ENCODE assay signal across 8 cellular contexts in genomic region chr5:7868773-7869473, GRCh38.
DNase-seq lines count a peak whose midpoint lies in the region; ATAC-seq lines count a peak whose summit lies in the region.

A gene with protein sequence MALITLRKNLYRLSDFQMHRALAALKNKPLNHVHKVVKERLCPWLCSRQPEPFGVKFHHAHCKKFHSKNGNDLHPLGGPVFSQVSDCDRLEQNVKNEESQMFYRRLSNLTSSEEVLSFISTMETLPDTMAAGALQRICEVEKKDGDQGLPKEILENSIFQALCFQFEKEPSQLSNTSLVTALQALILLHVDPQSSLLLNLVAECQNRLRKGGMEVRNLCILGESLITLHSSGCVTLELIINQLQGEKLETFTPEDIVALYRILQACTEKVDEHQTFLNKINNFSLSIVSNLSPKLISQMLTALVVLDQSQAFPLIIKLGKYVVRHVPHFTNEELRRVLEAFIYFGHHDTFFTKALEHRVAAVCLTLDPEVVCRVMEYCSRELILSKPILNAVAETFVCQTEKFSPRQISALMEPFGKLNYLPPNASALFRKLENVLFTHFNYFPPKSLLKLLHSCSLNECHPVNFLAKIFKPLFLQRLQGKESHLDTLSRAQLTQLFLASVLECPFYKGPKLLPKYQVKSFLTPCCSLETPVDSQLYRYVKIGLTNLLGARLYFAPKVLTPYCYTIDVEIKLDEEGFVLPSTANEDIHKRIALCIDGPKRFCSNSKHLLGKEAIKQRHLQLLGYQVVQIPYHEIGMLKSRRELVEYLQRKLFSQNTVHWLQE (minus strand): TSS chr5:7869031. CDS start chr5:7868083, 948 bp downstream.
MTRR (plus strand) TSS chr5:7869148; CDS start chr5:7870795, 1,647 bp downstream.

- peak; percentile 98 for ATAC-seq in GM19023 (IDR thresholded peaks at IDR 0.05; ENCODE audit: unreplicated experiment)
- peak; percentile 96 for ATAC-seq in HG03280 (IDR thresholded peaks at IDR 0.05; ENCODE audit: unreplicated experiment)

- DNase-seq in AG08396 (ENCODE audit: low spot score) (peak; percentile 97), NCI-H345 treated with DMSO at 0.1 percent for 48 hours (lab: John Stamatoyannopoulos, UW; ENCODE audit: unreplicated experiment) (peak; percentile 87), islet precursor cell (peak; percentile 95)
- peak; percentile 78 to 79 (median 78) for DNase-seq in activated CD4-positive, CD25-positive, alpha-beta regulatory T cell (lab: John Stamatoyannopoulos, UW)
- DNase-seq in central memory CD4-positive, alpha-beta T cell: peak; percentile 88
- peak; percentile 78 to 84 (median 81) for DNase-seq in stimulated activated CD4-positive, alpha-beta T cell treated with anti-CD3 and anti-CD28 coated beads, Interleukin-12 subunit alpha, Interleukin-12 subunit beta, amount 100 ng/mL, for 48 hours (ENCODE audit: low read depth in 2 of 3, low spot score in 1 of 3)

Comparison
In these comparisons a context has a peak if more than half of its experiments do, and no peak if none do; other contexts are left out.
1. Peak in every context shown above with its lines: DNase-seq and ATAC-seq.